1 cellular context compared by ENCODE assay signal in genomic region chr2:51103205-51103604, GRCh38.
TF ChIP-seq lines count a peak whose summit lies in the region.

No MANE protein-coding gene starts in this region.

TF ChIP-seq in HepG2, 621 proteins besides CTCF, POLR2A, EP300 and RAD21 (continued from another document):
- TF ChIP-seq BCLAF1 (IDR thresholded peaks at IDR 0.05), result no peak
- TF ChIP-seq, protein P1, sequence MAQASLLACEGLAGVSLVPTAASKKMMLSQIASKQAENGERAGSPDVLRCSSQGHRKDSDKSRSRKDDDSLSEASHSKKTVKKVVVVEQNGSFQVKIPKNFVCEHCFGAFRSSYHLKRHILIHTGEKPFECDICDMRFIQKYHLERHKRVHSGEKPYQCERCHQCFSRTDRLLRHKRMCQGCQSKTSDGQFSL (CRISPR knock-in tag; IDR thresholded peaks at IDR 0.05), result no peak
- TF ChIP-seq, protein P2, sequence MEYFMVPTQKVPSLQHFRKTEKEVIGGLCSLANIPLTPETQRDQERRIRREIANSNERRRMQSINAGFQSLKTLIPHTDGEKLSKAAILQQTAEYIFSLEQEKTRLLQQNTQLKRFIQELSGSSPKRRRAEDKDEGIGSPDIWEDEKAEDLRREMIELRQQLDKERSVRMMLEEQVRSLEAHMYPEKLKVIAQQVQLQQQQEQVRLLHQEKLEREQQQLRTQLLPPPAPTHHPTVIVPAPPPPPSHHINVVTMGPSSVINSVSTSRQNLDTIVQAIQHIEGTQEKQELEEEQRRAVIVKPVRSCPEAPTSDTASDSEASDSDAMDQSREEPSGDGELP (IDR thresholded peaks at IDR 0.05; ENCODE audit: borderline replicate concordance, low read depth), result peak; percentile 67
- no peak for TF ChIP-seq ZNF639 (CRISPR knock-in tag; conservative IDR thresholded peaks at IDR 0.05)
- TF ChIP-seq, protein P3, sequence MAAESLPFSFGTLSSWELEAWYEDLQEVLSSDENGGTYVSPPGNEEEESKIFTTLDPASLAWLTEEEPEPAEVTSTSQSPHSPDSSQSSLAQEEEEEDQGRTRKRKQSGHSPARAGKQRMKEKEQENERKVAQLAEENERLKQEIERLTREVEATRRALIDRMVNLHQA (CRISPR knock-in tag; IDR thresholded peaks at IDR 0.05), result no peak
- TF ChIP-seq POGK (CRISPR knock-in tag; conservative IDR thresholded peaks at IDR 0.05), result no peak
TF ChIP-seq in HepG2: peak in this region for 4.
